Comparison of ENCODE assay signal across 21 cellular contexts in genomic region chr13:50898338-50898737, GRCh38. TPM values are rescaled to one million over a fixed set of nuclear protein-coding genes. Genes with fewer than 3 reads are reported as not detected.
"Had no signal": no experiment of that assay in that cellular context is flagged by ENCODE, and none has a peak within 500 bp of the region (broad histone marks: within the 10 kb centered on the region; RNA-seq: fewer than 3 reads in every experiment).

No MANE protein-coding gene starts in this region.

- H3K4me3 ChIP-seq: dorsolateral prefrontal cortex, gastrocnemius medialis, heart right ventricle, tibial nerve, vagina had no signal

- H3K36me3 ChIP-seq: gastrocnemius medialis, heart right ventricle, tibial nerve, vagina had no signal

- H3K27ac ChIP-seq: dorsolateral prefrontal cortex, gastrocnemius medialis, heart right ventricle, tibial nerve, vagina had no signal

- H3K9me3 ChIP-seq: gastrocnemius medialis, heart right ventricle, tibial nerve, vagina had no signal

- DNase-seq: activated CD4-positive, alpha-beta T cell treated with anti-CD3 and anti-CD28 coated beads, Interleukin-2, amount 10 ng/mL, durations not matched to agents 24 days and 14 days; activated CD8-positive, alpha-beta memory T cell treated with anti-CD3 and anti-CD28 coated beads, Interleukin-2, amount 50 U/mL, for 48 hours; activated CD8-positive, alpha-beta T cell treated with anti-CD3 and anti-CD28 coated beads, Interleukin-2, amount 10 ng/mL, durations not matched to agents 7 days and 5 days; activated gamma-delta T cell; activated T-cell treated with anti-CD3 and anti-CD28 coated beads, Interleukin-2, amount 50 U/mL, for 72 hours; dorsolateral prefrontal cortex; endodermal cell; gastrocnemius medialis; heart right ventricle; nephron progenitor cell; occipital lobe; stimulated activated CD4-positive, alpha-beta T cell treated with anti-CD3 and anti-CD28 coated beads, Interleukin-15, amount 100 ng/mL, for 24 hours; stimulated activated CD4-positive, alpha-beta T cell treated with anti-CD3 and anti-CD28 coated beads, Interleukin-4, amount 100 ng/mL, for 24 hours; stimulated activated naive CD4-positive, alpha-beta T cell treated with Interleukin-2 at 50 U/mL for 16 hours; substantia nigra had no signal

- H3K27me3 ChIP-seq: dorsolateral prefrontal cortex, gastrocnemius medialis, heart right ventricle, tibial nerve, vagina had no signal

- ATAC-seq: activated CD8-positive, alpha-beta T cell treated with anti-CD3 and anti-CD28 coated beads, Interleukin-2, amount 10 ng/mL, durations not matched to agents 7 days and 5 days; activated naive CD4-positive, alpha-beta T cell treated with anti-CD3 and anti-CD28 coated beads, Interleukin-2, amount 50 U/mL, for 72 hours; activated T-cell treated with anti-CD3 and anti-CD28 coated beads, Interleukin-2, amount 50 U/mL, for 72 hours; gastrocnemius medialis; heart right ventricle; WTC11 had no signal

RNA-seq across cellular contexts. Expression of gene DLEU7, which starts 54.8 kb away (rescaled TPM):
- total RNA-seq: activated CD4-positive, alpha-beta T cell treated with anti-CD3 and anti-CD28 coated beads, Interleukin-2, amount 10 ng/mL, durations not matched to agents 24 days and 14 days; activated CD8-positive, alpha-beta T cell treated with anti-CD3 and anti-CD28 coated beads, Interleukin-2, amount 10 ng/mL, durations not matched to agents 7 days and 5 days; activated naive CD4-positive, alpha-beta T cell treated with anti-CD3 and anti-CD28 coated beads, Interleukin-2, amount 50 U/mL, for 72 hours; activated T-cell treated with anti-CD3 and anti-CD28 coated beads, Interleukin-2, amount 50 U/mL, for 72 hours; cardiac septum; endodermal cell; epithelial cell of proximal tubule; vagina had no signal
